ENCODE assay signal across 7 cellular contexts in the genomic region with DNA sequence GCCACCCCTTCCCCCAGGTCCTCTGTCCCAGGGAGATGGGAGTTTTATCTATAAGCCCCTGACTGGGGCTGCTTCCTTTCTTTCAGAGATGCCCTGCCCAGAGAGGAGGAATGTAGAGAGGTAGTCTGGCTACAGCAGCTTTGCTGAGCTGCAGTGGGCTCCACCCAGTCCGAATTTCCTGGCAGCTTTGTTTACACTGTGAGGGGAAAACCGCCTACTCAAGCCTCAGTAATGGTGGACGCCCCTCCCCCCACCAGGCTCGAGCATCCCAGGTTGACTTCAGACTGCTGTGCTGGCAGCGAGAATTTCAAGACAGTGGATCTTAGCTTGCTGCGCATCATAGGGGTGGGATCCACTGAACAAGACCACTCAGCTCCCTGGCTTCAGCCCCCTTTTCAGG.
A peak's percentile ranks its signal among the peaks of the same experiment; 100 is the strongest.
DNase-seq lines count a peak whose midpoint lies in the region; ATAC-seq, FAIRE-seq and TF ChIP-seq lines count a peak whose summit lies in the region.
"Not testable (repeated sequence)": the region's sequence is repeated elsewhere in the genome, so short reads cannot be mapped to it uniquely, and the experiment has no call there.

No MANE protein-coding gene starts in this region.

- H3K27me3 Mint-ChIP-seq in GM23338 (ENCODE audit: insufficient read depth, low read depth, poor library complexity); WTC11 (ENCODE audit: low read depth): not testable (repeated sequence)

- BruUV-seq in PC-3 (replicated peaks; lab: Mats Ljungman, UMichigan), result not testable (repeated sequence)

- H3K9me2 ChIP-seq in GM23338 (ENCODE audit: insufficient read depth); PC-3 (replicated peaks; ENCODE audit: low read length): not testable (repeated sequence)

- DNase-seq in A549 (ENCODE audit: low read depth in 1 of 2, low spot score in 1 of 2), result not testable (repeated sequence)
- DNase-seq in DMS153 (lab: John Stamatoyannopoulos, UW), result peak; percentile 74
- DNase-seq in DMS53 (lab: John Stamatoyannopoulos, UW), result peak; percentile 32
- peak; percentile 9 for DNase-seq in GM23338 (ENCODE audit: low spot score)
- DNase-seq in HT-29 (ENCODE audit: low spot score), result peak; percentile 53
- DNase-seq in PC-3, result peak; percentile 39
- peak; percentile 18 for DNase-seq in WTC11 (ENCODE audit: low spot score)

- TF ChIP-seq POLR2A in A549 (IDR thresholded peaks at IDR 0.05; ENCODE audit: low read length), result not testable (repeated sequence)

- H4K20me1 ChIP-seq in GM23338 (replicated peaks; ENCODE audit: insufficient read depth); PC-3 (ENCODE audit: low read length): not testable (repeated sequence)

- not testable (repeated sequence) for H3K36me3 Mint-ChIP-seq in GM23338 (ENCODE audit: low read depth)
- peaks cover 29% of the 10 kb centered on the region for H3K36me3 Mint-ChIP-seq in WTC11

- peak overlapping the region; percentile 14; the same call in 2 of the 3 replicates for H3K4me2 ChIP-seq in A549
- H3K4me2 ChIP-seq in GM23338; PC-3 (ENCODE audit: low read length): not testable (repeated sequence)

- not testable (repeated sequence) for H3K27ac Mint-ChIP-seq in GM23338, WTC11

- H3F3A ChIP-seq in GM23338 (replicated peaks; ENCODE audit: low read depth); PC-3 (ENCODE audit: low read length, unreplicated experiment): not testable (repeated sequence)

- H3K9me3 Mint-ChIP-seq in GM23338 (peaks cover 21% of the 10 kb centered on the region; the same call in 2 of the 3 replicates), WTC11 (peaks cover 60% of the 10 kb centered on the region)

- H3K27ac ChIP-seq in A549; GM23338 (ENCODE audit: low read depth); PC-3 (ENCODE audit: low read length): not testable (repeated sequence)

- CTCF ChIA-PET in A549 (lab: Yijun Ruan, JAX), result interaction anchor here (1.8 kb wide), 1 partner anchor 18 kb away, joined by 4 read pairs; no protein-coding TSS in a partner anchor
- CTCF ChIA-PET in PC-3 (lab: Charles Lee); WTC11 (lab: Charles Lee): not testable (repeated sequence)

- TF ChIP-seq EP300 in A549 (IDR thresholded peaks at IDR 0.05), result not testable (repeated sequence)

- not testable (repeated sequence) for H3K9ac ChIP-seq in PC-3 (ENCODE audit: low read length)

- 19% methylated on average over 6 of the region's 6 CpGs for WGBS in A549 (ENCODE audit: missing lambda C conversion rate)

- not testable (repeated sequence) for H2AFZ ChIP-seq in GM23338; PC-3 (ENCODE audit: low read length)

- not testable (repeated sequence) for H3K4me3 Mint-ChIP-seq in GM23338, WTC11

- POLR2A ChIA-PET in A549 (lab: Yijun Ruan, JAX); PC-3 (lab: Charles Lee; ENCODE audit: unreplicated experiment); WTC11 (lab: Charles Lee): not testable (repeated sequence)

- not testable (repeated sequence) for H3K79me2 ChIP-seq in GM23338 (replicated peaks; ENCODE audit: insufficient read depth); PC-3 (ENCODE audit: low read length)

- H3K4me1 Mint-ChIP-seq in GM23338, WTC11: not testable (repeated sequence)

- not testable (repeated sequence) for H3K4me3 ChIP-seq in A549; GM23338; PC-3 (ENCODE audit: low read length)

- TF ChIP-seq CTCF in A549 (IDR thresholded peaks at IDR 0.05); GM23338 (conservative IDR thresholded peaks at IDR 0.05; ENCODE audit: low read depth in 2 of 2); PC-3 (conservative IDR thresholded peaks at IDR 0.05; ENCODE audit: low read depth, low read length); WTC11 (IDR thresholded peaks at IDR 0.05): not testable (repeated sequence)

- not testable (repeated sequence) for ATAC-seq in A549, GM23338, PC-3, WTC11

- not testable (repeated sequence) for FAIRE-seq in A549 (lab: Jason Lieb, UNC)

- H3K36me3 ChIP-seq in GM23338 (ENCODE audit: insufficient read depth); PC-3 (ENCODE audit: low read depth, low read length): not testable (repeated sequence)

- H3K27me3 ChIP-seq in GM23338 (ENCODE audit: insufficient read depth); PC-3 (ENCODE audit: low read length): not testable (repeated sequence)

- intact Hi-C loops in PC-3 (cut with micrococcal nuclease), result not testable (repeated sequence)

- H3K9me3 ChIP-seq in A549; PC-3 (ENCODE audit: low read length): not testable (repeated sequence)

- H3K4me1 ChIP-seq in A549; GM23338 (ENCODE audit: insufficient read depth); PC-3 (ENCODE audit: insufficient read depth, low read length): not testable (repeated sequence)

- TF ChIP-seq RAD21 in A549 (conservative IDR thresholded peaks at IDR 0.05 in 1 of 2, IDR thresholded peaks at IDR 0.05 in 1 of 2), result not testable (repeated sequence)
